Comparison of ENCODE assay signal across 14 cellular contexts in the genomic region with DNA sequence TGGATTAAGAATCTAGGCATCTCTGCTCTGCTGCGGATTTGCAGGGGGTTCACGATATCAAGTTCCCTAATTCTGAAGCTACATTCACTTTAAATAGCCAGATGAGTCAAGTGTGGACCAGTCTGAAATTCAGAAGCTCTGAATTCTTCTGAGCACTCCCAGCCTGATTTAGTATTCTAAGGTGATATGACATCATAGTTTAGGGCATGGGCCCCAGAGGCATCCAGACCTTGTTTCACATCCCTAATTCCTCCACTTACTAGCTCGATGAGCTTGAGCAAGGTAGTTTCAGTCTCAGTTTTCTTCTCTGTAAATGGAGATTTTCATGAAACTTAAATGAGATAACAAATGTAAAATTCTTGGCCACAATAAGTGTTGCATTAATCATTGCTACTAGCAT.
A peak's percentile ranks its signal among the peaks of the same experiment; 100 is the strongest.
DNase-seq lines count a peak whose midpoint lies in the region; ATAC-seq and FAIRE-seq lines count a peak whose summit lies in the region.
"Had no signal": no experiment of that assay in that cellular context is flagged by ENCODE, and none has a peak within 500 bp of the region (broad histone marks: within the 10 kb centered on the region; RNA-seq: fewer than 3 reads in every experiment).

No MANE protein-coding gene starts in this region.

- ATAC-seq in GM19035 (IDR thresholded peaks at IDR 0.05; ENCODE audit: unreplicated experiment) (peak; percentile 97), HG02588 (IDR thresholded peaks at IDR 0.05; ENCODE audit: unreplicated experiment) (peak; percentile 98), HG03469 (IDR thresholded peaks at IDR 0.05; ENCODE audit: unreplicated experiment) (peak; percentile 99)
- ATAC-seq: activated CD8-positive, alpha-beta T cell treated with anti-CD3 and anti-CD28 coated beads, Interleukin-2, amount 10 ng/mL, durations not matched to agents 7 days and 5 days; gastroesophageal sphincter; K562 had no signal

- no peak for FAIRE-seq in frontal cortex (lab: Jason Lieb, UNC)
- FAIRE-seq: K562 had no signal

- DNase-seq in pons (ENCODE audit: low spot score) (peak; percentile 18), frontal cortex (ENCODE audit: low spot score in 2 of 2) (no peak), cerebellar nuclear complex (lab: John Stamatoyannopoulos, UW) (no peak), NCI-H1092 (lab: John Stamatoyannopoulos, UW) (no peak)
- DNase-seq in effector CD8-positive, alpha-beta T cell (lab: John Stamatoyannopoulos, UW), result no peak
- DNase-seq: activated CD8-positive, alpha-beta T cell treated with anti-CD3 and anti-CD28 coated beads, Interleukin-2, amount 10 ng/mL, durations not matched to agents 7 days and 5 days; GDM1; naive thymus-derived CD8-positive, alpha-beta T cell; stimulated activated CD4-positive, alpha-beta T cell treated with anti-CD3 and anti-CD28 coated beads, Interleukin-4, amount 100 ng/mL, for 1 hour had no signal
